In the genomic region with DNA sequence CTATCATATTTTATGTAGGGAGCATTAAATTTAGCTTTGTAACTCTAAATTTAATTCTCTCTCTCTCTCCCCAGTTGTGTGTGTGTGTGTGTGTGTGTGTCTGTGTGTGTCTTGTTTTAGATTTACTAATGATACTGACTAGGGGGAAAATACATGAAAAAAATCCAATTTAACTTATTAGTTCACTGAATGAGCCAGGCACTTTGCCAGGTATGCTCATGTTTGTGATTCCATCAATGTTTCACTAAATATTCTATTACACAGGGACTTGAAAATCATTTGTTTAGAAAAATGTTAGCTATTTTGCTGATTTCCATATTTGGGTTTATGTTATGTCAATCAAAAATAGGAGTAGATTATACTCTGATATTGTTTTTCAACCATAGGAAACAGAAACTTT, we compare ENCODE assay signal across 16 cellular contexts.
A peak's percentile ranks its signal among the peaks of the same experiment; 100 is the strongest.
DNase-seq lines count a peak whose midpoint lies in the region; ATAC-seq and TF ChIP-seq lines count a peak whose summit lies in the region.
"Had no signal": no experiment of that assay in that cellular context is flagged by ENCODE, and none has a peak within 500 bp of the region (broad histone marks: within the 10 kb centered on the region; RNA-seq: fewer than 3 reads in every experiment).

No MANE protein-coding gene starts in this region.

- H4K20me1 ChIP-seq in OCI-LY7 (ENCODE audit: insufficient read depth, low read length), result no peaks in the 10 kb centered on the region
- H4K20me1 ChIP-seq: BLaER1 treated with 17β-estradiol and CSF1 and Interleukin-3, amounts not matched to agents 10 nM and 100 nM had no signal

- in situ Hi-C loops in astrocyte of the spinal cord (cut with HindIII; ENCODE audit: low sequenced_read_pairs), result no loop called here

- H3K4me2 ChIP-seq in OCI-LY7 (ENCODE audit: low read length), result no peak overlapping the region
- H3K4me2 ChIP-seq: BLaER1 treated with 17β-estradiol and CSF1 and Interleukin-3, amounts not matched to agents 10 nM and 100 nM; GM23338 had no signal

- no peak for TF ChIP-seq CTCF in Calu3 (IDR thresholded peaks at IDR 0.05; ENCODE audit: unreplicated experiment)
- no peak for TF ChIP-seq CTCF in OCI-LY7 (conservative IDR thresholded peaks at IDR 0.05; ENCODE audit: low read length)
- TF ChIP-seq CTCF in astrocyte of the spinal cord (IDR thresholded peaks at IDR 0.05; ENCODE audit: low read depth, low read length), result no peak

- H3K4me3 Mint-ChIP-seq in Calu3 (ENCODE audit: low read depth, unreplicated experiment), result no peak overlapping the region
- H3K4me3 Mint-ChIP-seq: CD4-positive, CD25-positive, alpha-beta regulatory T cell; GM23338 had no signal

- no peaks in the 10 kb centered on the region for H3K27me3 Mint-ChIP-seq in Calu3 (ENCODE audit: unreplicated experiment)
- H3K27me3 Mint-ChIP-seq: CD4-positive, CD25-positive, alpha-beta regulatory T cell had no signal

- H3K27ac Mint-ChIP-seq in Calu3 (ENCODE audit: unreplicated experiment), result no peak overlapping the region
- H3K27ac Mint-ChIP-seq: CD4-positive, CD25-positive, alpha-beta regulatory T cell; GM23338 had no signal

- H3K4me1 ChIP-seq in OCI-LY7 (ENCODE audit: insufficient read depth, low read length, poor library complexity, severe bottlenecking), result no peaks in the 10 kb centered on the region
- H3K4me1 ChIP-seq: BLaER1 treated with 17β-estradiol and CSF1 and Interleukin-3, amounts not matched to agents 10 nM and 100 nM had no signal

- no peaks in the 10 kb centered on the region for H3K4me1 Mint-ChIP-seq in Calu3 (ENCODE audit: low read depth, unreplicated experiment)
- H3K4me1 Mint-ChIP-seq: CD4-positive, CD25-positive, alpha-beta regulatory T cell; GM23338 had no signal

- no peaks in the 10 kb centered on the region for H3K79me2 ChIP-seq in OCI-LY7 (ENCODE audit: insufficient read depth, low read depth, low read length)

- CTCF ChIA-PET in Calu3 (lab: Charles Lee) (no interaction called here), OCI-LY7 (lab: Charles Lee; ENCODE audit: unreplicated experiment) (no interaction called here)

- DNase-seq in Calu3 (peak; percentile 18), OCI-LY7 (ENCODE audit: low spot score) (no peak), astrocyte of the spinal cord (ENCODE audit: low read depth, low spot score) (peak; percentile 8), left lobe of liver (ENCODE audit: low spot score) (no peak), OCI-M2 (lab: John Stamatoyannopoulos, UW; ENCODE audit: unreplicated experiment) (no peak), DMS153 (lab: John Stamatoyannopoulos, UW) (no peak)
- DNase-seq in activated CD8-positive, alpha-beta memory T cell treated with anti-CD3 and anti-CD28 coated beads, Interleukin-2, amount 50 U/mL, for 48 hours, result no peak
- DNase-seq: ACHN; CD4-positive, CD25-positive, alpha-beta regulatory T cell; DMS 273 treated with DMSO at 0.1 percent for 48 hours; DMS79; H7 had no signal

- peak; percentile 33 for ATAC-seq in left lobe of liver
- ATAC-seq in GM19463 (IDR thresholded peaks at IDR 0.05; ENCODE audit: unreplicated experiment), result no peak
- ATAC-seq: GM12878, GM23338 had no signal

- H3K9me3 ChIP-seq in OCI-LY7 (ENCODE audit: low read length), result no peaks in the 10 kb centered on the region; the same call in 1 of the 2 replicates
- H3K9me3 ChIP-seq: BLaER1 treated with 17β-estradiol and CSF1 and Interleukin-3, amounts not matched to agents 10 nM and 100 nM had no signal

- no peaks in the 10 kb centered on the region for H3K36me3 Mint-ChIP-seq in Calu3 (ENCODE audit: insufficient read depth, unreplicated experiment)
- H3K36me3 Mint-ChIP-seq: CD4-positive, CD25-positive, alpha-beta regulatory T cell had no signal

- H3K36me3 ChIP-seq in OCI-LY7 (ENCODE audit: insufficient read depth, low read length), result no peaks in the 10 kb centered on the region
- H3K36me3 ChIP-seq: BLaER1 treated with 17β-estradiol and CSF1 and Interleukin-3, amounts not matched to agents 10 nM and 100 nM had no signal

- H3K27ac ChIP-seq in OCI-LY7 (ENCODE audit: low read depth, low read length, poor library complexity, severe bottlenecking), result no peak overlapping the region
- H3K27ac ChIP-seq: BLaER1 treated with 17β-estradiol and CSF1 and Interleukin-3, amounts not matched to agents 10 nM and 100 nM had no signal

- H3K4me3 ChIP-seq in OCI-LY7 (ENCODE audit: low read depth, low read length, poor library complexity, severe bottlenecking), result no peak overlapping the region
- no peak overlapping the region for H3K4me3 ChIP-seq in astrocyte of the spinal cord (ENCODE audit: low read depth, low read length)
- H3K4me3 ChIP-seq: BLaER1 treated with 17β-estradiol and CSF1 and Interleukin-3, amounts not matched to agents 10 nM and 100 nM; GM12878; GM23338 had no signal

- peaks cover 2% of the 10 kb centered on the region for H3K9me3 Mint-ChIP-seq in Calu3 (ENCODE audit: low read depth, unreplicated experiment)
- H3K9me3 Mint-ChIP-seq: GM23338 had no signal

- 0 out of 2 replicates have a peak overlapping the region, but pooled peaks have one; percentile 10 for H2AFZ ChIP-seq in OCI-LY7 (ENCODE audit: low read length)
- H2AFZ ChIP-seq: GM23338 had no signal

- BruUV-seq in Calu3 (replicated peaks; lab: Mats Ljungman, UMichigan) (no TSS peak), OCI-LY7 (replicated peaks; lab: Mats Ljungman, UMichigan) (no TSS peak)

- POLR2A ChIA-PET in OCI-LY7 (lab: Charles Lee), result interaction anchor here (1.0 kb wide), 1 partner anchor 20 kb away, joined by 3 read pairs; no protein-coding TSS in a partner anchor

- no peaks in the 10 kb centered on the region for H3K9me2 ChIP-seq in OCI-LY7 (ENCODE audit: insufficient read depth, low read length)

- intact Hi-C loops in Calu3 (cut with micrococcal nuclease; ENCODE audit: unreplicated experiment), result no loop called here
- intact Hi-C loops in OCI-LY7 (cut with micrococcal nuclease; ENCODE audit: unreplicated experiment), result no loop called here

Comparison
In these comparisons a context has a peak if more than half of its experiments do, and no peak if none do; other contexts are left out.
1. DNase-seq: peak in Calu3 (single experiment) and astrocyte of the spinal cord (single experiment); none in OCI-LY7 (single experiment), left lobe of liver (single experiment), OCI-M2 (single experiment), activated CD8-positive, alpha-beta memory T cell treated with anti-CD3 and anti-CD28 coated beads, Interleukin-2, amount 50 U/mL, for 48 hours (single experiment) and DMS153 (single experiment).